22 cellular contexts compared by ENCODE assay signal in the genomic region with DNA sequence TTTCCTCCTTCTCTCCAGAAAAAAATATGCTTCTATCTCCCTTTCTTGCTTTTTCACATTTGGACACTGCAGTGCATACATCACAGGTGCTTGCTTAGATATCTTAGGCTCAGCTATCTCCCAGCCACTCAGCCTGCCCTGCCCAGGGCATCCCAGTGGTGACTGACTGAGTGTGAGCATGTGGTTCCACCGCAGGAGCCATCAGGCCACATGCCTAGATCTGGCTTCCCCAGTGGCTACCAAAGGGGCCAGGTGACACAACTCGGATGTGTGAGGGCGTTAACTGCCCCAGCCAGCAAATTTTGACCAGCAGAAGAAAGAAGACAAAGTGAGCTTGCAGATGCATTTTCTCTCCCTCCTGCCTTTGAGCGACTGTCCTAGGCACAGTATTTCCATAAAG. TPM values are rescaled to one million over a fixed set of nuclear protein-coding genes. Genes with fewer than 3 reads are reported as not detected.
A peak's percentile ranks its signal among the peaks of the same experiment; 100 is the strongest.
DNase-seq lines count a peak whose midpoint lies in the region; ATAC-seq and TF ChIP-seq lines count a peak whose summit lies in the region.
"Had no signal": no experiment of that assay in that cellular context is flagged by ENCODE, and none has a peak within 500 bp of the region (broad histone marks: within the 10 kb centered on the region; RNA-seq: fewer than 3 reads in every experiment).

No MANE protein-coding gene starts in this region.

- no peak overlapping the region for H3K4me3 ChIP-seq in aorta (ENCODE audit: low read length in 2 of 2)
- H3K4me3 ChIP-seq: GM12878, GM23248 had no signal

- H3K27ac ChIP-seq in aorta (ENCODE audit: low read depth in 1 of 2, low read length in 2 of 2): no peak overlapping the region
- H3K27ac ChIP-seq: GM23248, KMS-11 had no signal

- no peak for TF ChIP-seq CTCF in WTC11 (IDR thresholded peaks at IDR 0.05)

- H3K27me3 ChIP-seq in aorta (ENCODE audit: control insufficient read depth in 1 of 2, insufficient read depth in 2 of 2, low read length in 1 of 2): peaks cover 0 to 2% of the 10 kb centered on the region in 2 donors

- no peak overlapping the region for H3K27ac Mint-ChIP-seq in WTC11
- H3K27ac Mint-ChIP-seq in T-helper 2 cell treated with Interferon-gamma antibody and Interleukin-4, amounts not matched to agents 5 μg/mL and 100 μg/mL, for 36 hours: no peak overlapping the region

- peaks cover 9% of the 10 kb centered on the region for H3K4me1 Mint-ChIP-seq in WTC11
- H3K4me1 Mint-ChIP-seq in T-helper 2 cell treated with Interferon-gamma antibody and Interleukin-4, amounts not matched to agents 5 μg/mL and 100 μg/mL, for 36 hours (ENCODE audit: low read depth): no peaks in the 10 kb centered on the region
- H3K4me1 Mint-ChIP-seq: CD4-positive, CD25-positive, alpha-beta regulatory T cell had no signal

- H3K4me3 Mint-ChIP-seq in WTC11: no peak overlapping the region
- no peak overlapping the region for H3K4me3 Mint-ChIP-seq in T-helper 2 cell treated with Interferon-gamma antibody and Interleukin-4, amounts not matched to agents 5 μg/mL and 100 μg/mL, for 36 hours
- H3K4me3 Mint-ChIP-seq: CD4-positive, CD25-positive, alpha-beta regulatory T cell had no signal

- peaks cover 8% of the 10 kb centered on the region; the same call in 1 of the 2 replicates for H3K9me3 Mint-ChIP-seq in WTC11
- H3K9me3 Mint-ChIP-seq in T-helper 2 cell treated with Interferon-gamma antibody and Interleukin-4, amounts not matched to agents 5 μg/mL and 100 μg/mL, for 36 hours: no peaks in the 10 kb centered on the region

- DNase-seq in WTC11 (ENCODE audit: low spot score) (no peak), iPS-NIHi11 (ENCODE audit: low spot score) (peak; percentile 22), aorta (no peak), COLO668 (lab: John Stamatoyannopoulos, UW; ENCODE audit: unreplicated experiment) (no peak)
- DNase-seq in T-helper 2 cell treated with Interferon-gamma antibody and Interleukin-4, amounts not matched to agents 5 μg/mL and 100 μg/mL, for 36 hours (ENCODE audit: low spot score): no peak
- DNase-seq: Caco-2; CD4-positive, CD25-positive, alpha-beta regulatory T cell; DMS 273 treated with DMSO at 0.1 percent for 48 hours; DMS79 treated with DMSO at 0.1 percent for 48 hours; GM23248; NCI-H1105; NCI-H146; NCI-H2029; NCI-H345; NCI-H524 treated with DMSO at 0.1 percent for 48 hours; SHP77 had no signal

- POLR2A ChIA-PET in WTC11 (lab: Charles Lee): no interaction called here

- no peaks in the 10 kb centered on the region for H3K9me3 ChIP-seq in aorta (ENCODE audit: control insufficient read depth, low read length)

- no peaks in the 10 kb centered on the region for H3K4me1 ChIP-seq in aorta (ENCODE audit: control insufficient read depth in 1 of 2, insufficient read depth in 2 of 2, low read length in 2 of 2)

- CTCF ChIA-PET in WTC11 (lab: Charles Lee): interaction anchor here (1.4 kb wide), 1 partner anchor 31 kb away, joined by 3 read pairs; no protein-coding TSS in a partner anchor

- no peaks in the 10 kb centered on the region for H3K36me3 ChIP-seq in aorta (ENCODE audit: control insufficient read depth in 1 of 2, insufficient read depth in 2 of 2, low read length in 1 of 2)

- ATAC-seq in WTC11 (peak; percentile 58), aorta (ENCODE audit: low FRiP score) (peak; percentile 44), HG03520 (IDR thresholded peaks at IDR 0.05; ENCODE audit: unreplicated experiment) (no peak)
- ATAC-seq: GM12878, HCT116 had no signal

- no peaks in the 10 kb centered on the region; the same call in 1 of the 2 replicates for H3K36me3 Mint-ChIP-seq in WTC11
- no peaks in the 10 kb centered on the region for H3K36me3 Mint-ChIP-seq in T-helper 2 cell treated with Interferon-gamma antibody and Interleukin-4, amounts not matched to agents 5 μg/mL and 100 μg/mL, for 36 hours (ENCODE audit: low read depth)
- H3K36me3 Mint-ChIP-seq: CD4-positive, CD25-positive, alpha-beta regulatory T cell had no signal

- intact Hi-C loops in aorta (cut with DNase I): no loop called here

- WGBS in aorta, 2 donors: 83 to 88% methylated on average over 4 of the region's 4 CpGs

- peaks cover 3% of the 10 kb centered on the region; the same call in 1 of the 2 replicates for H3K27me3 Mint-ChIP-seq in WTC11 (ENCODE audit: low read depth)
- peaks cover 34% of the 10 kb centered on the region for H3K27me3 Mint-ChIP-seq in T-helper 2 cell treated with Interferon-gamma antibody and Interleukin-4, amounts not matched to agents 5 μg/mL and 100 μg/mL, for 36 hours (ENCODE audit: low read depth)

- TF ChIP-seq RAD21 in Ishikawa (IDR thresholded peaks at IDR 0.05; ENCODE audit: low read depth): no peak

- no peak for TF ChIP-seq EP300 in Ishikawa (IDR thresholded peaks at IDR 0.05; ENCODE audit: borderline replicate concordance)

TF ChIP-seq in Ishikawa, 13 proteins besides CTCF, POLR2A, EP300 and RAD21:
- TF ChIP-seq, protein P1, sequence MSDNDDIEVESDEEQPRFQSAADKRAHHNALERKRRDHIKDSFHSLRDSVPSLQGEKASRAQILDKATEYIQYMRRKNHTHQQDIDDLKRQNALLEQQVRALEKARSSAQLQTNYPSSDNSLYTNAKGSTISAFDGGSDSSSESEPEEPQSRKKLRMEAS (IDR thresholded peaks at IDR 0.05): 0 out of 2 replicates have a peak, but pooled peaks have one; percentile 14
- TF ChIP-seq NFIC (IDR thresholded peaks at IDR 0.05): no peak

TF ChIP-seq in WTC11, 78 proteins besides CTCF, POLR2A, EP300 and RAD21:
- TF ChIP-seq SP1 (CRISPR knock-in tag; conservative IDR thresholded peaks at IDR 0.05) (no peak), GTF2I (CRISPR knock-in tag; conservative IDR thresholded peaks at IDR 0.05) (no peak), ZSCAN18 (CRISPR knock-in tag; IDR thresholded peaks at IDR 0.05) (no peak), EMX1 (CRISPR knock-in tag; IDR thresholded peaks at IDR 0.05) (no peak), ZNF396 (CRISPR knock-in tag; IDR thresholded peaks at IDR 0.05; ENCODE audit: borderline replicate concordance) (no peak), HMGXB4 (CRISPR knock-in tag; IDR thresholded peaks at IDR 0.05) (no peak), ZBTB43 (CRISPR knock-in tag; IDR thresholded peaks at IDR 0.05) (no peak), ZNF423 (CRISPR knock-in tag; IDR thresholded peaks at IDR 0.05) (no peak), RORB (CRISPR knock-in tag; IDR thresholded peaks at IDR 0.05) (no peak), ZNF512 (CRISPR knock-in tag; IDR thresholded peaks at IDR 0.05; ENCODE audit: borderline replicate concordance) (no peak)
- TF ChIP-seq, protein P1 (CRISPR knock-in tag; IDR thresholded peaks at IDR 0.05): no peak

RNA-seq across cellular contexts. Expression of gene SP5, which starts 25.5 kb away (rescaled TPM):
- 1.7 to 9.7 TPM (median 7.0 TPM) in 3 replicates for total RNA-seq in WTC11 (2021)
- 1 to 10 TPM; 3.2 to 3.6 TPM for total RNA-seq in aorta
- not detected for polyA plus RNA-seq in aorta
- total RNA-seq: CD4-positive, CD25-positive, alpha-beta regulatory T cell; GM12878; GM23248 had no signal
- polyA plus RNA-seq: BJ; CD4-positive, CD25-positive, alpha-beta regulatory T cell; GM12878; GM23248 had no signal

RNA-seq across cellular contexts. Expression of gene ERICH2, which starts 29.5 kb away (rescaled TPM):
- total RNA-seq in WTC11 (2021): 1.1 to 1.6 TPM (median 1.1 TPM) in 3 replicates
- 1 to 10 TPM in 1 of 2 donors, under 1 TPM in 1; 0.69 to 1.3 TPM for total RNA-seq in aorta
- 1 to 10 TPM in 1 of 2 donors, not detected in 1; 3.0 TPM for polyA plus RNA-seq in aorta
- total RNA-seq: CD4-positive, CD25-positive, alpha-beta regulatory T cell; GM12878; GM23248 had no signal
- polyA plus RNA-seq: BJ; CD4-positive, CD25-positive, alpha-beta regulatory T cell; GM12878; GM23248 had no signal
